ENCODE assay signal across 9 cellular contexts in the genomic region with DNA sequence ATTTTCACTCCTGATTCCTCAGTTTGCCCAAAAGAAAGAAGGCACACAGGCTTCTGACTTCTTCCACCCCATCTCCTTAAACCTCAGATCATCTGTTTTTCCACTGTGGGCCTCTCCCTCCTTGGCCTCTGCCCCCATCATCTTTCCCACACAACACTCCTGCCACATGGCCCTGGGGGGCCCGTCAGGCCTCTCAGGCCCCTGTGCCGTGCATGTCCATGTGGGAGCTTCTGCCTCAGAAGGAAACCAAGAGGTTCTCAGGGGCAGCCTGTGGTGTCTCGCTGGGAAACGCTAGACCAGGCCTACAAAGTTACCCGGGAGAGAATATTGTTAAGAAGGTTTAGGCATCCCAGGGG. TPM values are rescaled to one million over a fixed set of nuclear protein-coding genes. Genes with fewer than 3 reads are reported as not detected.
DNase-seq lines count a peak whose midpoint lies in the region; ATAC-seq and TF ChIP-seq lines count a peak whose summit lies in the region.
"Had no signal": no experiment of that assay in that cellular context is flagged by ENCODE, and none has a peak within 500 bp of the region (broad histone marks: within the 10 kb centered on the region; RNA-seq: fewer than 3 reads in every experiment).

No MANE protein-coding gene starts in this region.

- no peaks in the 10 kb centered on the region for H3K27me3 ChIP-seq in DOHH2 (ENCODE audit: control insufficient read depth, low read length)
- no peaks in the 10 kb centered on the region for H3K27me3 ChIP-seq in testis

- no peaks in the 10 kb centered on the region for H3K79me2 ChIP-seq in DOHH2 (ENCODE audit: control insufficient read depth, low read length)

- WGBS in testis, 2 donors: 84% methylated on average over 5 of the region's 5 CpGs

- H3F3A ChIP-seq in DOHH2 (ENCODE audit: control insufficient read depth, insufficient read depth): peaks cover 8% of the 10 kb centered on the region; the same call in 1 of the 2 replicates

- peak overlapping the region; percentile 73 for H3K4me3 ChIP-seq in DOHH2 (ENCODE audit: low read length)
- H3K4me3 ChIP-seq in testis: no peak overlapping the region

- H3K4me1 ChIP-seq in DOHH2 (ENCODE audit: control insufficient read depth, low read length): peaks cover 48% of the 10 kb centered on the region
- no peaks in the 10 kb centered on the region for H3K4me1 ChIP-seq in testis

- H4K20me1 ChIP-seq in DOHH2 (ENCODE audit: control insufficient read depth, insufficient read depth, low read depth, low read length): no peaks in the 10 kb centered on the region

- peak overlapping the region; percentile 95 for H3K4me2 ChIP-seq in DOHH2 (ENCODE audit: low read length)

- ATAC-seq in GM21360 (IDR thresholded peaks at IDR 0.05; ENCODE audit: unreplicated experiment) (peak; percentile 30), HG03442 (IDR thresholded peaks at IDR 0.05; ENCODE audit: unreplicated experiment) (peak; percentile 22), esophagus mucosa (peak; percentile 11), omental fat pad (ENCODE audit: low FRiP score) (no peak)

- no peak for DNase-seq in NCI-H2171 treated with DMSO at 0.1 percent for 48 hours (lab: John Stamatoyannopoulos, UW)
- DNase-seq in omental fat pad (ENCODE audit: low spot score): no peak
- no peak for DNase-seq in testis
- no peak for DNase-seq in NCI-H1930 (lab: John Stamatoyannopoulos, UW)
- DNase-seq: NCI-H1436 had no signal

- no peak for TF ChIP-seq POLR2A in testis (IDR thresholded peaks at IDR 0.05)

- no peak for TF ChIP-seq CTCF in DOHH2 (IDR thresholded peaks at IDR 0.05; ENCODE audit: low read depth, low read length, poor library complexity, severe bottlenecking)
- no peak for TF ChIP-seq CTCF in omental fat pad (IDR thresholded peaks at IDR 0.05)
- no peak for TF ChIP-seq CTCF in testis (IDR thresholded peaks at IDR 0.05)

- H3K27ac ChIP-seq in DOHH2 (ENCODE audit: low read depth, low read length): peak overlapping the region; percentile 92
- no peak overlapping the region for H3K27ac ChIP-seq in testis

- H3K9me3 ChIP-seq in DOHH2 (ENCODE audit: control insufficient read depth, insufficient read depth, low read length) (no peaks in the 10 kb centered on the region), testis (no peaks in the 10 kb centered on the region)

- H3K9me2 ChIP-seq in DOHH2 (replicated peaks; ENCODE audit: control insufficient read depth, low read length): no peaks in the 10 kb centered on the region

- intact Hi-C loops in testis (cut with DNase I; ENCODE audit: low total_unique reads): no loop called here

- H3K36me3 ChIP-seq in DOHH2 (ENCODE audit: control insufficient read depth, low read length) (no peaks in the 10 kb centered on the region), testis (ENCODE audit: low read depth, missing control alignments) (no peaks in the 10 kb centered on the region)

RNA-seq across cellular contexts. Expression of a gene that starts 8.0 kb away (rescaled TPM):
- total RNA-seq in esophagus mucosa (0.04 TPM), omental fat pad (1 to 10 TPM in 1 of 4 donors, under 1 TPM in 3; 0.12 to 2.0 (median 0.39) TPM), testis (1 to 10 TPM; 1.2 to 1.6 TPM)
- polyA plus RNA-seq in testis (ENCODE audit: insufficient read depth, low read depth, low replicate concordance): 0.67 TPM

RNA-seq across cellular contexts. Expression of a gene that starts 14.7 kb away (rescaled TPM):
- total RNA-seq in esophagus mucosa (17.2 TPM), omental fat pad (10 to 100 TPM; 22.9 to 38.8 (median 27.8) TPM), testis (10 to 100 TPM; 16.5 to 19.1 TPM)
- 11.6 TPM for polyA plus RNA-seq in testis (ENCODE audit: insufficient read depth, low read depth, low replicate concordance)

RNA-seq across cellular contexts. Expression of a gene that starts 26.6 kb away (rescaled TPM):
- total RNA-seq in esophagus mucosa: 16.2 TPM
- 10 to 100 TPM; 30.9 to 55.1 (median 53.4) TPM for total RNA-seq in omental fat pad
- total RNA-seq in testis: 10 to 100 TPM; 47.2 to 58.8 TPM
- polyA plus RNA-seq in testis (ENCODE audit: insufficient read depth, low read depth, low replicate concordance): 19.9 TPM

RNA-seq across cellular contexts. Expression of a gene that starts 27.0 kb away (rescaled TPM):
- total RNA-seq in esophagus mucosa: 119 TPM
- total RNA-seq in omental fat pad: 100 to 1,000 TPM; 110 to 146 (median 131) TPM
- 10 to 100 TPM; 56.7 to 76.2 TPM for total RNA-seq in testis
- polyA plus RNA-seq in testis (ENCODE audit: insufficient read depth, low read depth, low replicate concordance): 67.8 TPM

RNA-seq across cellular contexts. Expression of a gene that starts 33.2 kb away (rescaled TPM):
- total RNA-seq in esophagus mucosa (22.8 TPM), omental fat pad (10 to 100 TPM; 20.4 to 24.4 (median 22.5) TPM), testis (10 to 100 TPM; 33.4 to 38.8 TPM)
- 50.8 TPM for polyA plus RNA-seq in testis (ENCODE audit: insufficient read depth, low read depth, low replicate concordance)
